Comparison of ENCODE assay signal across 10 cellular contexts in genomic region chrX:43971966-43972961, GRCh38. TPM values are rescaled to one million over a fixed set of nuclear protein-coding genes. Genes with fewer than 3 reads are reported as not detected.
A peak's percentile ranks its signal among the peaks of the same experiment; 100 is the strongest.
DNase-seq lines count a peak whose midpoint lies in the region; TF ChIP-seq lines count a peak whose summit lies in the region.
"Had no signal": no experiment of that assay in that cellular context is flagged by ENCODE, and none has a peak within 500 bp of the region (broad histone marks: within the 10 kb centered on the region; RNA-seq: fewer than 3 reads in every experiment).

No MANE protein-coding gene starts in this region.

- H3K9ac ChIP-seq in HUES6 (ENCODE audit: low read length) (no peak overlapping the region), iPS-18a (ENCODE audit: low read length) (no peak overlapping the region), skeletal muscle satellite cell (ENCODE audit: low read depth, low read length) (no peak overlapping the region)

- no peak for TF ChIP-seq CTCF in astrocyte of the cerebellum (IDR thresholded peaks at IDR 0.05; ENCODE audit: low read depth, low read length, missing control alignments)

- H3K27me3 ChIP-seq in HUES6 (ENCODE audit: control insufficient read depth, insufficient read depth, low read length) (peaks cover 33% of the 10 kb centered on the region), iPS-18a (ENCODE audit: control insufficient read depth, insufficient read depth, low read length) (peaks cover 25% of the 10 kb centered on the region), skeletal muscle satellite cell (ENCODE audit: control insufficient read depth, insufficient read depth, low read length) (no peaks in the 10 kb centered on the region)

- DNase-seq in astrocyte of the cerebellum (ENCODE audit: low read depth): no peak
- no peak for DNase-seq in UCSD-AML1 (lab: John Stamatoyannopoulos, UW; ENCODE audit: unreplicated experiment)
- no peak for DNase-seq in NCI-H146 (lab: John Stamatoyannopoulos, UW)
- DNase-seq in iPS-NIHi11 (ENCODE audit: low spot score): no peak
- DNase-seq in NCI-H82 treated with DMSO at 0.1 percent for 48 hours (lab: John Stamatoyannopoulos, UW; ENCODE audit: unreplicated experiment): no peak
- DNase-seq: pancreas had no signal

- peak overlapping the region; percentile 65 for H3K4me2 ChIP-seq in skeletal muscle satellite cell (ENCODE audit: low read length)

- H3K9me3 ChIP-seq in HUES6 (ENCODE audit: control insufficient read depth, insufficient read depth, low read depth, low read length) (no peaks in the 10 kb centered on the region), iPS-18a (ENCODE audit: control insufficient read depth, low read depth, low read length) (peaks cover 9% of the 10 kb centered on the region), skeletal muscle satellite cell (replicated peaks; ENCODE audit: low read length) (no peaks in the 10 kb centered on the region)
- H3K9me3 ChIP-seq: pancreas had no signal

- H3K4me1 ChIP-seq in HUES6 (ENCODE audit: control insufficient read depth, insufficient read depth, low read length) (peaks cover 37% of the 10 kb centered on the region), iPS-18a (ENCODE audit: control insufficient read depth, low read depth, low read length) (peaks cover 4% of the 10 kb centered on the region), skeletal muscle satellite cell (ENCODE audit: control insufficient read depth, insufficient read depth, low read length) (peaks cover 33% of the 10 kb centered on the region)
- H3K4me1 ChIP-seq: pancreas had no signal

- H3K36me3 ChIP-seq in HUES6 (ENCODE audit: control insufficient read depth, insufficient read depth, low read length) (no peaks in the 10 kb centered on the region), iPS-18a (ENCODE audit: control insufficient read depth, low read depth, low read length) (no peaks in the 10 kb centered on the region), skeletal muscle satellite cell (ENCODE audit: insufficient read depth, low read length) (no peaks in the 10 kb centered on the region)
- H3K36me3 ChIP-seq: pancreas had no signal

- peak overlapping the region; percentile 59 for H3K4me3 ChIP-seq in HUES6 (ENCODE audit: low read depth, low read length)
- peak overlapping the region; percentile 35 for H3K4me3 ChIP-seq in astrocyte of the cerebellum (ENCODE audit: low read depth, low read length)
- H3K4me3 ChIP-seq in iPS-18a (ENCODE audit: low read length): peak overlapping the region; percentile 52
- peak overlapping the region; percentile 38 for H3K4me3 ChIP-seq in skeletal muscle satellite cell (ENCODE audit: low read length)

- in situ Hi-C loops in astrocyte of the cerebellum (cut with HindIII; ENCODE audit: low sequenced_read_pairs): no loop called here

- H3K27ac ChIP-seq in HUES6 (ENCODE audit: low read depth, low read length) (no peak overlapping the region), iPS-18a (ENCODE audit: low read length) (no peak overlapping the region)
- H3K27ac ChIP-seq: pancreas had no signal

RNA-seq across cellular contexts. Expression of gene NDP, which starts 0.9 kb away (rescaled TPM):
- 2.4 and 3.0 TPM in 2 replicates for total RNA-seq in skeletal muscle satellite cell (2012; rRNA removed)
- total RNA-seq: HepG2, pancreas had no signal
